14 cellular contexts compared by ENCODE assay signal in the genomic region with DNA sequence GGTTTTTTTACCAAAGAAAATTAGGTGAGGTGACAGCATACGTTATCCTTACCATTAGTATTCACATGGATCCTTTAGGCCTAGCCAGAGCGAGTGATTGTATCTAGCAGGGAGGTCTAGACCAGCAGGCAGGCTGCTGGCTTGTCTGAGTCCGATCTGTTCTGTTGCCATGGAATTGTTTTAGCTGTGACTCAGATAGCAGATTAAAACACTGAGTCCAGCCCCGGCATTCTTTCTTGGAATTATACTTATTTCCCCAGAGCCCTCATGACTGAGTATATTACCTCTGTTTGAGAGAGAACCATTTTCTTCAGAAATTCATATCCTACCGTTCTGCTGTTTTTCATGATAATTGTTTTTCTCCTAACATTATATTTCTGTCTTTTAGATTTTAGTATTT. TPM values are rescaled to one million over a fixed set of nuclear protein-coding genes. Genes with fewer than 3 reads are reported as not detected.
A peak's percentile ranks its signal among the peaks of the same experiment; 100 is the strongest.
DNase-seq lines count a peak whose midpoint lies in the region; ATAC-seq and TF ChIP-seq lines count a peak whose summit lies in the region.
"Had no signal": no experiment of that assay in that cellular context is flagged by ENCODE, and none has a peak within 500 bp of the region (broad histone marks: within the 10 kb centered on the region; RNA-seq: fewer than 3 reads in every experiment).

No MANE protein-coding gene starts in this region.

- H3K18ac ChIP-seq in trophoblast cell (ENCODE audit: low read length), result no peak overlapping the region

- peak; percentile 56 for ATAC-seq in RWPE2 (ENCODE audit: low read depth)
- ATAC-seq: effector memory CD8-positive, alpha-beta T cell; mucosa of descending colon had no signal

- no peak overlapping the region for H3K14ac ChIP-seq in trophoblast cell (ENCODE audit: low read length)

- DNase-seq in D341Med (ENCODE audit: low spot score) (peak; percentile 48), RWPE2 (ENCODE audit: low spot score) (no peak), fibroblast of the aortic adventitia (ENCODE audit: low read depth) (peak; percentile 85), trophoblast cell (peak; percentile 73 to 88), NCI-H345 treated with DMSO at 0.1 percent for 48 hours (lab: John Stamatoyannopoulos, UW; ENCODE audit: unreplicated experiment) (no peak), glutamatergic neuron (no peak)
- DNase-seq in activated naive CD4-positive, alpha-beta T cell (lab: John Stamatoyannopoulos, UW), result no peak
- DNase-seq in effector CD4-positive, alpha-beta T cell, result no peak
- DNase-seq: effector memory CD8-positive, alpha-beta T cell; mucosa of descending colon; NCI-H2171; stimulated activated CD4-positive, alpha-beta T cell treated with anti-CD3 and anti-CD28 coated beads, Interleukin-2, amount 100 ng/mL, for 48 hours had no signal

- H4K8ac ChIP-seq in trophoblast cell (ENCODE audit: low read depth, low read length), result no peak overlapping the region

- H3K9ac ChIP-seq in trophoblast cell (ENCODE audit: low read length), result no peak overlapping the region

- no peaks in the 10 kb centered on the region for H3K4me1 Mint-ChIP-seq in glutamatergic neuron (ENCODE audit: low read depth, unreplicated experiment)

- no peak overlapping the region for H2BK120ac ChIP-seq in trophoblast cell (ENCODE audit: insufficient read depth, low read length, poor library complexity)

- no peak overlapping the region for H3K4ac ChIP-seq in trophoblast cell (ENCODE audit: low read depth, low read length)

- no peak overlapping the region for H2AFZ ChIP-seq in trophoblast cell (ENCODE audit: insufficient read depth, low read length, poor library complexity)

- H2BK5ac ChIP-seq in trophoblast cell (ENCODE audit: low read depth, low read length, poor library complexity), result no peak overlapping the region

- H3K4me1 ChIP-seq in RWPE2 (ENCODE audit: insufficient read depth, poor library complexity, severe bottlenecking), result no peaks in the 10 kb centered on the region
- H3K4me1 ChIP-seq in trophoblast cell (ENCODE audit: control insufficient read depth in 1 of 2, insufficient read depth in 2 of 2, low read length in 2 of 2), result no peaks in the 10 kb centered on the region

- H3K27ac ChIP-seq in RWPE2 (ENCODE audit: poor library complexity, severe bottlenecking), result no peak overlapping the region
- H3K27ac ChIP-seq in trophoblast cell (ENCODE audit: low read depth, low read length), result no peak overlapping the region

- no peak overlapping the region for H3K4me2 ChIP-seq in trophoblast cell (ENCODE audit: low read length)

- no peak overlapping the region for H3K27ac Mint-ChIP-seq in glutamatergic neuron (ENCODE audit: unreplicated experiment)
- H3K27ac Mint-ChIP-seq: effector memory CD8-positive, alpha-beta T cell; type B pancreatic cell had no signal

- no peaks in the 10 kb centered on the region for H3K79me1 ChIP-seq in trophoblast cell (ENCODE audit: low read length)

- no CpG with 5 or more reads among the region's 5 CpGs for WGBS in trophoblast cell (ENCODE audit: extremely low coverage, insufficient coverage, insufficient read length)

- no peak overlapping the region for H4K12ac ChIP-seq in trophoblast cell (ENCODE audit: low read depth, low read length)

- H3K27me3 ChIP-seq in RWPE2 (ENCODE audit: insufficient read depth, poor library complexity, severe bottlenecking) (no peaks in the 10 kb centered on the region), trophoblast cell (ENCODE audit: insufficient read depth, low read length) (no peaks in the 10 kb centered on the region)

- H3K36me3 Mint-ChIP-seq in glutamatergic neuron (ENCODE audit: unreplicated experiment), result no peaks in the 10 kb centered on the region

- H3K79me2 ChIP-seq in trophoblast cell (ENCODE audit: control insufficient read depth, insufficient read depth, low read length, poor library complexity), result no peaks in the 10 kb centered on the region

- no peaks in the 10 kb centered on the region for H3K9me3 ChIP-seq in RWPE2 (ENCODE audit: severe bottlenecking)
- no peaks in the 10 kb centered on the region for H3K9me3 ChIP-seq in trophoblast cell (ENCODE audit: insufficient read depth, low read depth, low read length)
- H3K9me3 ChIP-seq: mucosa of descending colon had no signal

- H3K9me3 Mint-ChIP-seq in glutamatergic neuron (ENCODE audit: unreplicated experiment), result peaks cover 1% of the 10 kb centered on the region
- H3K9me3 Mint-ChIP-seq: effector memory CD8-positive, alpha-beta T cell; type B pancreatic cell had no signal

- TF ChIP-seq CTCF in RWPE2 (IDR thresholded peaks at IDR 0.05; ENCODE audit: poor library complexity, severe bottlenecking) (no peak), fibroblast of the aortic adventitia (IDR thresholded peaks at IDR 0.05; ENCODE audit: insufficient read depth, low read length) (no peak), glutamatergic neuron (IDR thresholded peaks at IDR 0.05; ENCODE audit: partially characterized antibody, unreplicated experiment) (no peak)

- H3K4me3 ChIP-seq in RWPE2 (ENCODE audit: severe bottlenecking) (no peak overlapping the region), fibroblast of the aortic adventitia (ENCODE audit: low read depth, low read length) (no peak overlapping the region), trophoblast cell (ENCODE audit: low read depth, low read length) (no peak overlapping the region)
- H3K4me3 ChIP-seq: mucosa of descending colon had no signal

- no peak overlapping the region for H3K23ac ChIP-seq in trophoblast cell (ENCODE audit: low read length)

- H4K91ac ChIP-seq in trophoblast cell (ENCODE audit: low read depth, low read length), result no peak overlapping the region

- H3K36me3 ChIP-seq in RWPE2 (ENCODE audit: low read depth), result peaks cover 25% of the 10 kb centered on the region
- H3K36me3 ChIP-seq in trophoblast cell (ENCODE audit: control insufficient read depth in 1 of 2, insufficient read depth in 2 of 2, low read length in 2 of 2), result peaks cover 0 to 7% of the 10 kb centered on the region in 2 experiments

- no peaks in the 10 kb centered on the region for H3K27me3 Mint-ChIP-seq in glutamatergic neuron (ENCODE audit: unreplicated experiment)
- H3K27me3 Mint-ChIP-seq: effector memory CD8-positive, alpha-beta T cell; type B pancreatic cell had no signal

- H2BK12ac ChIP-seq in trophoblast cell (ENCODE audit: low read length), result no peak overlapping the region

- H2AK5ac ChIP-seq in trophoblast cell (ENCODE audit: low read length), result no peak overlapping the region

- no peak overlapping the region for H3K4me3 Mint-ChIP-seq in glutamatergic neuron (ENCODE audit: unreplicated experiment)
- H3K4me3 Mint-ChIP-seq: effector memory CD8-positive, alpha-beta T cell; type B pancreatic cell had no signal

RNA-seq across cellular contexts. Expression of a gene that starts 37.4 kb away (rescaled TPM):
- total RNA-seq in fibroblast of the aortic adventitia (ENCODE audit: low replicate concordance) (11.4 and 24.2 TPM in 2 replicates), glutamatergic neuron (ENCODE audit: unreplicated experiment) (34.3 TPM)
- polyA plus RNA-seq in trophoblast cell (2013), result 19.8 and 20.1 TPM in 2 replicates

RNA-seq across cellular contexts. Expression of a gene that starts 54.2 kb away (rescaled TPM):
- total RNA-seq in fibroblast of the aortic adventitia (ENCODE audit: low replicate concordance) (62.5 and 110 TPM in 2 replicates), glutamatergic neuron (ENCODE audit: unreplicated experiment) (55.7 TPM)
- polyA plus RNA-seq in trophoblast cell (2013), result 68.6 and 70.1 TPM in 2 replicates
- total RNA-seq: T-helper 1 cell treated with Interleukin-12 subunit alpha and Interleukin-12 subunit beta and Interleukin-4 antibody, amounts not matched to agents 30 ng/mL and 1 ng/mL, for 36 hours had no signal

Comparison
In these comparisons a context has a peak if more than half of its experiments do, and no peak if none do; other contexts are left out.
1. DNase-seq: peak in D341Med (single experiment), fibroblast of the aortic adventitia (single experiment) and trophoblast cell (2 of 2); none in RWPE2 (single experiment), NCI-H345 treated with DMSO at 0.1 percent for 48 hours (single experiment), activated naive CD4-positive, alpha-beta T cell (0 of 4), glutamatergic neuron (single experiment) and effector CD4-positive, alpha-beta T cell (single experiment).